ENCODE assay signal across 12 cellular contexts in genomic region chr15:25905140-25905539, GRCh38. TPM values are rescaled to one million over a fixed set of nuclear protein-coding genes. Genes with fewer than 3 reads are reported as not detected.
DNase-seq lines count a peak whose midpoint lies in the region; ATAC-seq and TF ChIP-seq lines count a peak whose summit lies in the region.
"Had no signal": no experiment of that assay in that cellular context is flagged by ENCODE, and none has a peak within 500 bp of the region (broad histone marks: within the 10 kb centered on the region; RNA-seq: fewer than 3 reads in every experiment).

No MANE protein-coding gene starts in this region.

- ATAC-seq in GM21529 (IDR thresholded peaks at IDR 0.05; ENCODE audit: unreplicated experiment), result no peak
- ATAC-seq: body of pancreas had no signal

- H3K9me3 Mint-ChIP-seq in activated CD4-positive, alpha-beta memory T cell treated with anti-CD3 and anti-CD28 coated beads for 36 hours, result no peaks in the 10 kb centered on the region
- H3K9me3 Mint-ChIP-seq in activated CD4-positive, alpha-beta memory T cell treated with anti-CD3 and anti-CD28 coated beads, Interleukin-2, amount 10 ng/mL, durations not matched to agents 7 days and 5 days, result no peaks in the 10 kb centered on the region
- no peaks in the 10 kb centered on the region for H3K9me3 Mint-ChIP-seq in activated CD4-positive, alpha-beta T cell treated with anti-CD3 and anti-CD28 coated beads, Interleukin-2, amount 10 ng/mL, durations not matched to agents 24 days and 14 days

- H3K27ac Mint-ChIP-seq in activated CD4-positive, alpha-beta memory T cell treated with anti-CD3 and anti-CD28 coated beads for 36 hours, result no peak overlapping the region
- H3K27ac Mint-ChIP-seq in activated CD4-positive, alpha-beta memory T cell treated with anti-CD3 and anti-CD28 coated beads, Interleukin-2, amount 10 ng/mL, durations not matched to agents 7 days and 5 days, result no peak overlapping the region
- no peak overlapping the region for H3K27ac Mint-ChIP-seq in activated CD4-positive, alpha-beta T cell treated with anti-CD3 and anti-CD28 coated beads, Interleukin-2, amount 10 ng/mL, durations not matched to agents 24 days and 14 days

- peaks cover 14% of the 10 kb centered on the region for H3K4me1 Mint-ChIP-seq in activated CD4-positive, alpha-beta memory T cell treated with anti-CD3 and anti-CD28 coated beads for 36 hours (ENCODE audit: low read depth)
- peaks cover 10% of the 10 kb centered on the region for H3K4me1 Mint-ChIP-seq in activated CD4-positive, alpha-beta memory T cell treated with anti-CD3 and anti-CD28 coated beads, Interleukin-2, amount 10 ng/mL, durations not matched to agents 7 days and 5 days
- peaks cover 8% of the 10 kb centered on the region for H3K4me1 Mint-ChIP-seq in activated CD4-positive, alpha-beta T cell treated with anti-CD3 and anti-CD28 coated beads, Interleukin-2, amount 10 ng/mL, durations not matched to agents 24 days and 14 days

- no peaks in the 10 kb centered on the region for H3K36me3 Mint-ChIP-seq in activated CD4-positive, alpha-beta memory T cell treated with anti-CD3 and anti-CD28 coated beads for 36 hours
- H3K36me3 Mint-ChIP-seq in activated CD4-positive, alpha-beta memory T cell treated with anti-CD3 and anti-CD28 coated beads, Interleukin-2, amount 10 ng/mL, durations not matched to agents 7 days and 5 days (ENCODE audit: low read depth), result no peaks in the 10 kb centered on the region
- H3K36me3 Mint-ChIP-seq in activated CD4-positive, alpha-beta T cell treated with anti-CD3 and anti-CD28 coated beads, Interleukin-2, amount 10 ng/mL, durations not matched to agents 24 days and 14 days (ENCODE audit: low read depth), result no peaks in the 10 kb centered on the region

- intact Hi-C loops in activated CD4-positive, alpha-beta memory T cell treated with anti-CD3 and anti-CD28 coated beads for 36 hours (cut with micrococcal nuclease), result no loop called here
- intact Hi-C loops in activated CD4-positive, alpha-beta T cell treated with anti-CD3 and anti-CD28 coated beads, Interleukin-2, amount 10 ng/mL, durations not matched to agents 24 days and 14 days (cut with micrococcal nuclease), result no loop called here

- H3K9me3 ChIP-seq in WERI-Rb-1 (ENCODE audit: severe bottlenecking), result no peaks in the 10 kb centered on the region
- H3K9me3 ChIP-seq: body of pancreas, thyroid gland had no signal

- peak; percentile 64 for DNase-seq in activated CD4-positive, alpha-beta memory T cell treated with anti-CD3 and anti-CD28 coated beads for 36 hours
- DNase-seq in activated CD4-positive, alpha-beta memory T cell treated with anti-CD3 and anti-CD28 coated beads, Interleukin-2, amount 10 ng/mL, durations not matched to agents 7 days and 5 days, result no peak
- peak; percentile 44 for DNase-seq in activated CD4-positive, alpha-beta T cell treated with anti-CD3 and anti-CD28 coated beads, Interleukin-2, amount 10 ng/mL, durations not matched to agents 24 days and 14 days
- DNase-seq in glomerular visceral epithelial cell (ENCODE audit: extremely low spot score) (peak; percentile 68), hippocampal formation (lab: John Stamatoyannopoulos, UW) (no peak), WERI-Rb-1 (no peak)
- DNase-seq in stimulated activated CD8-positive, alpha-beta memory T cell treated with anti-CD3 and anti-CD28 coated beads, Interleukin-2, amount 100 ng/mL, for 48 hours (ENCODE audit: low read depth in 2 of 2), result peak; percentile 37
- DNase-seq: body of pancreas, C1 segment of cervical spinal cord, NCI-H446 treated with DMSO at 0.1 percent for 48 hours, thyroid gland had no signal

- CTCF ChIA-PET in activated CD4-positive, alpha-beta memory T cell treated with anti-CD3 and anti-CD28 coated beads for 36 hours (lab: Charles Lee), result no interaction called here
- CTCF ChIA-PET in activated CD4-positive, alpha-beta memory T cell treated with anti-CD3 and anti-CD28 coated beads, Interleukin-2, amount 10 ng/mL, durations not matched to agents 7 days and 5 days (lab: Charles Lee), result no interaction called here

- H3K27me3 ChIP-seq in WERI-Rb-1 (ENCODE audit: insufficient read depth, low read depth, severe bottlenecking), result no peaks in the 10 kb centered on the region
- H3K27me3 ChIP-seq: body of pancreas, thyroid gland had no signal

- no peaks in the 10 kb centered on the region for H3K27me3 Mint-ChIP-seq in activated CD4-positive, alpha-beta memory T cell treated with anti-CD3 and anti-CD28 coated beads for 36 hours
- H3K27me3 Mint-ChIP-seq in activated CD4-positive, alpha-beta memory T cell treated with anti-CD3 and anti-CD28 coated beads, Interleukin-2, amount 10 ng/mL, durations not matched to agents 7 days and 5 days, result no peaks in the 10 kb centered on the region
- H3K27me3 Mint-ChIP-seq in activated CD4-positive, alpha-beta T cell treated with anti-CD3 and anti-CD28 coated beads, Interleukin-2, amount 10 ng/mL, durations not matched to agents 24 days and 14 days, result no peaks in the 10 kb centered on the region

- POLR2A ChIA-PET in activated CD4-positive, alpha-beta memory T cell treated with anti-CD3 and anti-CD28 coated beads for 36 hours (lab: Charles Lee), result no interaction called here
- POLR2A ChIA-PET in activated CD4-positive, alpha-beta memory T cell treated with anti-CD3 and anti-CD28 coated beads, Interleukin-2, amount 10 ng/mL, durations not matched to agents 7 days and 5 days (lab: Charles Lee), result no interaction called here

- no peak overlapping the region for H3K4me3 ChIP-seq in WERI-Rb-1 (ENCODE audit: low read depth, low read length)
- H3K4me3 ChIP-seq: body of pancreas, thyroid gland had no signal

- H3K27ac ChIP-seq in WERI-Rb-1, result no peak overlapping the region
- H3K27ac ChIP-seq: body of pancreas, thyroid gland had no signal

- H3K4me3 Mint-ChIP-seq in activated CD4-positive, alpha-beta memory T cell treated with anti-CD3 and anti-CD28 coated beads for 36 hours, result no peak overlapping the region
- no peak overlapping the region for H3K4me3 Mint-ChIP-seq in activated CD4-positive, alpha-beta memory T cell treated with anti-CD3 and anti-CD28 coated beads, Interleukin-2, amount 10 ng/mL, durations not matched to agents 7 days and 5 days
- H3K4me3 Mint-ChIP-seq in activated CD4-positive, alpha-beta T cell treated with anti-CD3 and anti-CD28 coated beads, Interleukin-2, amount 10 ng/mL, durations not matched to agents 24 days and 14 days, result no peak overlapping the region

- no peaks in the 10 kb centered on the region for H3K36me3 ChIP-seq in WERI-Rb-1
- H3K36me3 ChIP-seq: thyroid gland had no signal

- no peak for TF ChIP-seq CTCF in WERI-Rb-1 (IDR thresholded peaks at IDR 0.05; ENCODE audit: low read depth, low read length)

RNA-seq across cellular contexts. Expression of gene ATP10A, which starts 42.0 kb away (rescaled TPM):
- 10 to 100 TPM; 15.9 to 17.2 TPM for total RNA-seq in activated CD4-positive, alpha-beta memory T cell treated with anti-CD3 and anti-CD28 coated beads for 36 hours
- total RNA-seq in activated CD4-positive, alpha-beta memory T cell treated with anti-CD3 and anti-CD28 coated beads, Interleukin-2, amount 10 ng/mL, durations not matched to agents 7 days and 5 days, result 10 to 100 TPM; 35.8 to 36.5 TPM
- 42.7 and 48.0 TPM in 2 replicates for total RNA-seq in activated CD4-positive, alpha-beta T cell treated with anti-CD3 and anti-CD28 coated beads, Interleukin-2, amount 10 ng/mL, durations not matched to agents 24 days and 14 days

Comparison
In these comparisons a context has a peak if more than half of its experiments do, and no peak if none do; other contexts are left out.
1. DNase-seq: peak in activated CD4-positive, alpha-beta memory T cell treated with anti-CD3 and anti-CD28 coated beads for 36 hours (single experiment), activated CD4-positive, alpha-beta T cell treated with anti-CD3 and anti-CD28 coated beads, Interleukin-2, amount 10 ng/mL, durations not matched to agents 24 days and 14 days (single experiment), glomerular visceral epithelial cell (single experiment) and stimulated activated CD8-positive, alpha-beta memory T cell treated with anti-CD3 and anti-CD28 coated beads, Interleukin-2, amount 100 ng/mL, for 48 hours (2 of 2); none in activated CD4-positive, alpha-beta memory T cell treated with anti-CD3 and anti-CD28 coated beads, Interleukin-2, amount 10 ng/mL, durations not matched to agents 7 days and 5 days (single experiment), hippocampal formation (0 of 2) and WERI-Rb-1 (single experiment).